In the genomic region with DNA sequence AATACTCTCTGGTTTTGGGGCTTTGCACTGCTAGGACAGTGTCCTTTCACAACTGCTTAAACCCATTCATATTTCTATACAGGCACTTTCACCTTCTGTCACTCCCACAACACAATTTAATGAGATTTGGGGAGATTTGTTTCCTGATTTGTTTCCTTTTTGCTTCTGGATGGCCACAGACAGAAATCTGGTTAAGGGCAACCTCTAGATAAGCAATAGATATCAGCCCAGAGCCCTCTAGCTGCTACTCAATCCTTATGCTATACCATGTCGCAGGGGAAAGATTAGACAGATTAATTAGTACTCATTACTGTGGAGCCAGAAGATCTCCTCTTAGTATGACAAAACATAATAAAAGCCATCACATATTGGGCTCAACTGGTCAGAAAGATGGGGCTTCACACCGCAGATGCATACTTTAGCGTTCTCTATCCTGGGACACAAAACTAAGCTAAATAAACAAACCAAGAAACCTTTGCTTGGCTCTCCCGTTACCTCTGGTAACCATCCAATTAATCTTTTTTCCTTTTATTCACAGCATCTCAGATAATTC, we compare ENCODE assay signal across 19 cellular contexts. TPM values are rescaled to one million over a fixed set of nuclear protein-coding genes. Genes with fewer than 3 reads are reported as not detected.
"Had no signal": no experiment of that assay in that cellular context is flagged by ENCODE, and none has a peak within 500 bp of the region (broad histone marks: within the 10 kb centered on the region; RNA-seq: fewer than 3 reads in every experiment).

No MANE protein-coding gene starts in this region.

- ATAC-seq: Panc1, PC-3, T-cell had no signal

- DNase-seq: Karpas-422, KG1, MM.1S, NCI-H1092 treated with DMSO at 0.1 percent for 48 hours, NCI-H1436 treated with DMSO at 0.1 percent for 48 hours, NCI-H1694, NCI-H187 treated with DMSO at 0.1 percent for 48 hours, NCI-H2029 treated with DMSO at 0.1 percent for 48 hours, NCI-H2107, NCI-H2227 treated with DMSO at 0.1 percent for 48 hours, NCI-H524, PC-3, SHP77, SW 1271, T-cell had no signal

- H3K27ac ChIP-seq: RWPE1 had no signal

RNA-seq across cellular contexts. Expression of gene RNF150, which starts 46.3 kb away (rescaled TPM):
- total RNA-seq: HT-29, OCI-LY7 had no signal
